2 cellular contexts compared by ENCODE assay signal in the genomic region with DNA sequence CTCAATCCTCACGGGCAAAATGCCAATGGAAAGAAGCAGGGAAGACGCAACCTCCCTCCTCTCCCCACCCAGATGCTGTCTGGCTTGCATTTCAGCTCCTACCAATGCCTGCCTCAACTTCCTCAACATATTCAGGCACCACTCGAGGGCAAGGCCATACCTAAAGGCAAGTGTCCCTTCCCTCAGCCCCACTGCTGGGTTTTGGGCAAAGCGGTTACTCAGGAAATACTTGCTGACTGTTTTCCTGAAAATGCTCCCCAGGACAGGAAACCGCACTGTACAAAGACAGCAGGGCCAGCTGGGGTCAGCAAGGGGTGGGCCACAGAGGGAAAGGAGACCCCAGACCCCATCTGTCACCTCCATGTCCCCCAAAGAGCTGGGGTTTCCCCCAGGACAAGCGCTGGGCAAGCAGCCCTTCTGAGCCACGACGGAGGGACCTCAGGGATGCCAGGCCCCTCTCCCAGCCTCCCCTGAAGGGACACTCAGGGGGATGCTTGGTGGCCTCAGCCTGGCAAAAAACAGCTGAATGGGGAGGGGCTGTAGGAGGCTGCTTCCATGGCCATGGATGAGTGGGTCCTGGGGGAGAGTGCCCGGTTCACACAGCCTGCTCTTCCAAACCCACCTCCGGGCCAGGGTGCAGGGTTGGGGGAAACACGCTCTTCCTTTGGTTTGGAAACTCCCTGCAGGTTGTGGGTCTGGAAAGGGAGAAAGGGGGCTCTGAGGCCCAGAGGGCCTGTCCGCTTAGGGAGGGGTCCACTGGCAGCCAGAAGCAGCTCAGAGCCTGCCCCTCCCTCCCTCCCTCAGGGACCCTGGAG.
TF ChIP-seq lines count a peak whose summit lies in the region.

No MANE protein-coding gene starts in this region.

TF ChIP-seq in IMR-90, 13 proteins besides CTCF, POLR2A, EP300 and RAD21:
- no peak for TF ChIP-seq NFE2L2 (IDR thresholded peaks at IDR 0.05; ENCODE audit: low read depth, low read length)
- TF ChIP-seq MAZ (IDR thresholded peaks at IDR 0.05; ENCODE audit: borderline replicate concordance, low read depth, low read length), result no peak
- TF ChIP-seq, protein P1, sequence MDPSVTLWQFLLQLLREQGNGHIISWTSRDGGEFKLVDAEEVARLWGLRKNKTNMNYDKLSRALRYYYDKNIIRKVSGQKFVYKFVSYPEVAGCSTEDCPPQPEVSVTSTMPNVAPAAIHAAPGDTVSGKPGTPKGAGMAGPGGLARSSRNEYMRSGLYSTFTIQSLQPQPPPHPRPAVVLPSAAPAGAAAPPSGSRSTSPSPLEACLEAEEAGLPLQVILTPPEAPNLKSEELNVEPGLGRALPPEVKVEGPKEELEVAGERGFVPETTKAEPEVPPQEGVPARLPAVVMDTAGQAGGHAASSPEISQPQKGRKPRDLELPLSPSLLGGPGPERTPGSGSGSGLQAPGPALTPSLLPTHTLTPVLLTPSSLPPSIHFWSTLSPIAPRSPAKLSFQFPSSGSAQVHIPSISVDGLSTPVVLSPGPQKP (IDR thresholded peaks at IDR 0.05; ENCODE audit: borderline replicate concordance, low read depth, low read length), result no peak
- TF ChIP-seq BHLHE40 (IDR thresholded peaks at IDR 0.05; ENCODE audit: low read depth, low read length), result no peak
- TF ChIP-seq, protein P2, sequence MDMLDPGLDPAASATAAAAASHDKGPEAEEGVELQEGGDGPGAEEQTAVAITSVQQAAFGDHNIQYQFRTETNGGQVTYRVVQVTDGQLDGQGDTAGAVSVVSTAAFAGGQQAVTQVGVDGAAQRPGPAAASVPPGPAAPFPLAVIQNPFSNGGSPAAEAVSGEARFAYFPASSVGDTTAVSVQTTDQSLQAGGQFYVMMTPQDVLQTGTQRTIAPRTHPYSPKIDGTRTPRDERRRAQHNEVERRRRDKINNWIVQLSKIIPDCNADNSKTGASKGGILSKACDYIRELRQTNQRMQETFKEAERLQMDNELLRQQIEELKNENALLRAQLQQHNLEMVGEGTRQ (IDR thresholded peaks at IDR 0.05; ENCODE audit: low read depth, low read length), result no peak
- TF ChIP-seq CEBPB (IDR thresholded peaks at IDR 0.05; ENCODE audit: low read depth, low read length), result no peak
- TF ChIP-seq RFX5 (IDR thresholded peaks at IDR 0.05; ENCODE audit: low read depth, low read length), result no peak
- no peak for TF ChIP-seq CHD1 (IDR thresholded peaks at IDR 0.05; ENCODE audit: low read depth, low read length)
- TF ChIP-seq FOS (IDR thresholded peaks at IDR 0.05; ENCODE audit: low read depth, low read length), result no peak
- TF ChIP-seq RCOR1 (IDR thresholded peaks at IDR 0.05; ENCODE audit: insufficient replicate concordance, low read length), result no peak
- no peak for TF ChIP-seq SMC3 (IDR thresholded peaks at IDR 0.05; ENCODE audit: low read depth, low read length)
- TF ChIP-seq MXI1 (IDR thresholded peaks at IDR 0.05; ENCODE audit: borderline replicate concordance, low read depth, low read length), result no peak
- no peak for TF ChIP-seq MAFK (IDR thresholded peaks at IDR 0.05; ENCODE audit: low read depth, low read length)

TF ChIP-seq in HEK293T, 16 proteins besides CTCF, POLR2A, EP300 and RAD21:
- TF ChIP-seq BHLHE40 (IDR thresholded peaks at IDR 0.05; ENCODE audit: borderline replicate concordance) (no peak), SP1 (IDR thresholded peaks at IDR 0.05) (no peak), SUZ12 (IDR thresholded peaks at IDR 0.05) (no peak), NFRKB (IDR thresholded peaks at IDR 0.05) (no peak), L3MBTL2 (conservative IDR thresholded peaks at IDR 0.05) (no peak), TARDBP (IDR thresholded peaks at IDR 0.05) (no peak), ARNT (IDR thresholded peaks at IDR 0.05) (no peak), LEF1 (IDR thresholded peaks at IDR 0.05; ENCODE audit: borderline replicate concordance) (no peak), ELF4 (IDR thresholded peaks at IDR 0.05) (no peak), FOXA1 (IDR thresholded peaks at IDR 0.05) (no peak), HDGF (IDR thresholded peaks at IDR 0.05; ENCODE audit: borderline replicate concordance) (no peak), FOXK2 (IDR thresholded peaks at IDR 0.05) (no peak), ZNF384 (IDR thresholded peaks at IDR 0.05) (no peak), FOXM1 (IDR thresholded peaks at IDR 0.05; ENCODE audit: borderline replicate concordance) (no peak), CTBP1 (IDR thresholded peaks at IDR 0.05; ENCODE audit: borderline replicate concordance) (no peak)
- TF ChIP-seq, protein P3, sequence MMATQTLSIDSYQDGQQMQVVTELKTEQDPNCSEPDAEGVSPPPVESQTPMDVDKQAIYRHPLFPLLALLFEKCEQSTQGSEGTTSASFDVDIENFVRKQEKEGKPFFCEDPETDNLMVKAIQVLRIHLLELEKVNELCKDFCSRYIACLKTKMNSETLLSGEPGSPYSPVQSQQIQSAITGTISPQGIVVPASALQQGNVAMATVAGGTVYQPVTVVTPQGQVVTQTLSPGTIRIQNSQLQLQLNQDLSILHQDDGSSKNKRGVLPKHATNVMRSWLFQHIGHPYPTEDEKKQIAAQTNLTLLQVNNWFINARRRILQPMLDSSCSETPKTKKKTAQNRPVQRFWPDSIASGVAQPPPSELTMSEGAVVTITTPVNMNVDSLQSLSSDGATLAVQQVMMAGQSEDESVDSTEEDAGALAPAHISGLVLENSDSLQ (IDR thresholded peaks at IDR 0.05), result no peak
TF ChIP-seq in HEK293T: peak in this region for 0.
